1 cellular context compared by ENCODE assay signal in the genomic region with DNA sequence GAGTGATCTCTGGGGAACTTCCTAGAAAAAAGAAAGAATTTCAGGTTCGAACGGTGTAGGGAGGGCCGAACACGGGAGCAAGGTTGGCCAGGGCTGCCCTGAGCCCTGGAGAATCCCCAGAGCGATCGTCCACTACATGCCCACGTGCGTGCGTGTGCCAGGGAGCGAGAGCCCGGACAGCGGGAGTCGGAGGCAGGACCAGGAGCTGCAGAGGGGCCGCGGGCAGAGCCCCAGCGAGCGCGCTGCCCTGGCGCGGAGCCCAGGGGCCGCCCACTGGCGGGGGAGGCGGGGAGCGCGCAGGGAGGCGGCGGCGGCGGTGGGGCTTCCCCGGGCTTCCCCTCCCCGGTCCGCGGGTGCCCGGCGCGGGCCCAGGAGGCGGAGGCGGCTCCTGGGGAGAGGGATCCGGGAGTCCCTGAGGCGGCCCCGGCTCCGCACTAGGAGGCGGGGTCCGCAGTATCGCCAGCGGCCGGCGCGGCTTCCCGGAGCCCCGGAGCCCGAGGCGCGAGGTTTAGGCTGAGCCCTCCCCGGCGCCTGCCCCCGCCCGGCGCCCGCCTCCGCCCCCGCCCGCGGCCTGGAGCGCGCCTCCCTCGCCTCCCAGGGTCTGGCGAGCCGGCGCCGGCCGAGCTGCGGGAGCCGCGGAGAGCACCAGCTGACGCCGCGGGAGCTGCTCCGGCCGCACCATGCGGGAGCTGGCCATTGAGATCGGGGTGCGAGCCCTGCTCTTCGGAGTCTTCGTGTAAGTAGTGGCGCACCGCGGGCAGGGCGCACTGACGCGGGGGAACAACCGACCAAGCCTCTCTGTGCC.
TF ChIP-seq lines count a peak whose summit lies in the region.

TSS of gene PLPP4 (plus strand) at position 602 of the 805 bp plus-strand sequence. CDS start at position 681, 79 bp downstream.

TF ChIP-seq in H1, 55 proteins besides CTCF, POLR2A, EP300 and RAD21:
- no peak for TF ChIP-seq RBBP5 (IDR thresholded peaks at IDR 0.05; ENCODE audit: borderline replicate concordance, low read depth, low read length)
- TF ChIP-seq E2F6 (IDR thresholded peaks at IDR 0.05): peak; percentile 65
- peak; percentile 76 for TF ChIP-seq EZH2 (IDR thresholded peaks at IDR 0.05; ENCODE audit: low read depth, low read length, severe bottlenecking)
- TF ChIP-seq, protein P1, sequence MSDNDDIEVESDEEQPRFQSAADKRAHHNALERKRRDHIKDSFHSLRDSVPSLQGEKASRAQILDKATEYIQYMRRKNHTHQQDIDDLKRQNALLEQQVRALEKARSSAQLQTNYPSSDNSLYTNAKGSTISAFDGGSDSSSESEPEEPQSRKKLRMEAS (IDR thresholded peaks at IDR 0.05): peak; percentile 65
- TF ChIP-seq TAF7 (optimal IDR thresholded peaks at IDR 0.05; ENCODE audit: borderline replicate concordance, low read depth, low read length): no peak
- no peak for TF ChIP-seq RXRA (IDR thresholded peaks at IDR 0.05; ENCODE audit: insufficient read depth, low read depth, low read length)
TF ChIP-seq in H1: peak in this region for 3.
